9 cellular contexts compared by ENCODE assay signal in genomic region chr10:11757452-11757819, GRCh38. TPM values are rescaled to one million over a fixed set of nuclear protein-coding genes. Genes with fewer than 3 reads are reported as not detected.
DNase-seq lines count a peak whose midpoint lies in the region; ATAC-seq, FAIRE-seq and TF ChIP-seq lines count a peak whose summit lies in the region.
"Had no signal": no experiment of that assay in that cellular context is flagged by ENCODE, and none has a peak within 500 bp of the region (broad histone marks: within the 10 kb centered on the region; RNA-seq: fewer than 3 reads in every experiment).

No MANE protein-coding gene starts in this region.

- 4 to 27% (median 7%) methylated on average over 3 of the region's 3 CpGs for WGBS in small intestine, 3 donors

- H3K27ac ChIP-seq in RWPE2 (ENCODE audit: poor library complexity, severe bottlenecking) (peak overlapping the region; percentile 81), cardiac muscle cell (peak overlapping the region; percentile 85), small intestine (ENCODE audit: low read depth in 1 of 2, low read length in 1 of 2) (peak overlapping the region in 1 of 2 donors; percentile 51)

- no peaks in the 10 kb centered on the region for H3K4me1 Mint-ChIP-seq in activated naive CD8-positive, alpha-beta T cell treated with anti-CD3 and anti-CD28 coated beads, Interleukin-2, amount 50 U/mL, for 24 hours

- no peak overlapping the region for H3K4me3 ChIP-seq in RWPE2 (ENCODE audit: severe bottlenecking)
- no peak overlapping the region for H3K4me3 ChIP-seq in cardiac muscle cell
- H3K4me3 ChIP-seq in small intestine (ENCODE audit: low read depth in 1 of 2, low read length in 2 of 2), result no peak overlapping the region

- H3K27me3 ChIP-seq in RWPE2 (ENCODE audit: insufficient read depth, poor library complexity, severe bottlenecking) (no peaks in the 10 kb centered on the region), cardiac muscle cell (no peaks in the 10 kb centered on the region), small intestine (ENCODE audit: control insufficient read depth in 2 of 2, insufficient read depth in 2 of 2, low read length in 2 of 2) (no peaks in the 10 kb centered on the region)

- peaks cover 17% of the 10 kb centered on the region for H3K4me1 ChIP-seq in RWPE2 (ENCODE audit: insufficient read depth, poor library complexity, severe bottlenecking)
- peaks cover 15% of the 10 kb centered on the region for H3K4me1 ChIP-seq in cardiac muscle cell (ENCODE audit: low read depth)
- H3K4me1 ChIP-seq in small intestine (ENCODE audit: control insufficient read depth in 2 of 2, insufficient read depth in 1 of 2, low read depth in 1 of 2, low read length in 1 of 2), result no peaks in the 10 kb centered on the region

- H3K9me3 ChIP-seq in RWPE2 (ENCODE audit: severe bottlenecking) (no peaks in the 10 kb centered on the region), cardiac muscle cell (ENCODE audit: low read depth) (no peaks in the 10 kb centered on the region), small intestine (ENCODE audit: control insufficient read depth, low read depth) (no peaks in the 10 kb centered on the region)

- H3K9me3 Mint-ChIP-seq in activated naive CD8-positive, alpha-beta T cell treated with anti-CD3 and anti-CD28 coated beads, Interleukin-2, amount 50 U/mL, for 24 hours, result no peaks in the 10 kb centered on the region

- H3K27ac Mint-ChIP-seq in activated naive CD8-positive, alpha-beta T cell treated with anti-CD3 and anti-CD28 coated beads, Interleukin-2, amount 50 U/mL, for 24 hours, result no peak overlapping the region

- no peaks in the 10 kb centered on the region for H3K27me3 Mint-ChIP-seq in activated naive CD8-positive, alpha-beta T cell treated with anti-CD3 and anti-CD28 coated beads, Interleukin-2, amount 50 U/mL, for 24 hours

- H3K36me3 Mint-ChIP-seq in activated naive CD8-positive, alpha-beta T cell treated with anti-CD3 and anti-CD28 coated beads, Interleukin-2, amount 50 U/mL, for 24 hours (ENCODE audit: low read depth), result no peaks in the 10 kb centered on the region

- ATAC-seq in HG03432 (IDR thresholded peaks at IDR 0.05; ENCODE audit: unreplicated experiment) (peak; percentile 12), RWPE2 (ENCODE audit: low read depth) (peak; percentile 82)
- ATAC-seq in activated naive CD8-positive, alpha-beta T cell treated with anti-CD3 and anti-CD28 coated beads, Interleukin-2, amount 50 U/mL, for 24 hours, result no peak

- H3K4me3 Mint-ChIP-seq in activated naive CD8-positive, alpha-beta T cell treated with anti-CD3 and anti-CD28 coated beads, Interleukin-2, amount 50 U/mL, for 24 hours, result no peak overlapping the region

- FAIRE-seq in small intestine (lab: Jason Lieb, UNC), result no peak

- DNase-seq in RWPE2 (ENCODE audit: low spot score) (peak; percentile 83), cardiac muscle cell (ENCODE audit: low read depth in 1 of 2, low spot score in 1 of 2) (peak; percentile 91 to 94), small intestine (peak; percentile 79), iPS-NIHi7 (ENCODE audit: extremely low spot score) (no peak), D341Med (ENCODE audit: low spot score) (no peak)
- no peak for DNase-seq in activated CD8-positive, alpha-beta memory T cell treated with anti-CD3 and anti-CD28 coated beads for 24 hours
- no peak for DNase-seq in activated naive CD8-positive, alpha-beta T cell treated with anti-CD3 and anti-CD28 coated beads, Interleukin-2, amount 50 U/mL, for 24 hours

- no peak for TF ChIP-seq CTCF in RWPE2 (IDR thresholded peaks at IDR 0.05; ENCODE audit: poor library complexity, severe bottlenecking)
- no peak for TF ChIP-seq CTCF in cardiac muscle cell (IDR thresholded peaks at IDR 0.05; ENCODE audit: low read depth, low read length)

- no peaks in the 10 kb centered on the region for H3K36me3 ChIP-seq in RWPE2 (ENCODE audit: low read depth)
- H3K36me3 ChIP-seq in cardiac muscle cell, result no peaks in the 10 kb centered on the region
- H3K36me3 ChIP-seq in small intestine (ENCODE audit: control insufficient read depth in 2 of 2, insufficient read depth in 2 of 2, low read length in 2 of 2), result peaks cover 0 to 3% of the 10 kb centered on the region in 2 donors

RNA-seq across cellular contexts. Expression of gene ECHDC3, which starts 15.3 kb away (rescaled TPM):
- 17.8 and 32.0 TPM in 2 replicates for total RNA-seq in cardiac muscle cell
- polyA plus RNA-seq in cardiac muscle cell (8.4 and 26.3 TPM in 2 replicates), small intestine (10 to 100 TPM in 2 of 3 donors, 1 to 10 TPM in 1; 3.8 to 25.8 (median 13.2) TPM)
- polyA plus RNA-seq: neural cell had no signal

Comparison
In these comparisons a context has a peak if more than half of its experiments do, and no peak if none do; other contexts are left out.
1. DNase-seq: peak in RWPE2 (single experiment), cardiac muscle cell (2 of 2) and small intestine (single experiment); none in activated CD8-positive, alpha-beta memory T cell treated with anti-CD3 and anti-CD28 coated beads for 24 hours (single experiment), iPS-NIHi7 (single experiment), D341Med (single experiment) and activated naive CD8-positive, alpha-beta T cell treated with anti-CD3 and anti-CD28 coated beads, Interleukin-2, amount 50 U/mL, for 24 hours (single experiment).